In the genomic region with DNA sequence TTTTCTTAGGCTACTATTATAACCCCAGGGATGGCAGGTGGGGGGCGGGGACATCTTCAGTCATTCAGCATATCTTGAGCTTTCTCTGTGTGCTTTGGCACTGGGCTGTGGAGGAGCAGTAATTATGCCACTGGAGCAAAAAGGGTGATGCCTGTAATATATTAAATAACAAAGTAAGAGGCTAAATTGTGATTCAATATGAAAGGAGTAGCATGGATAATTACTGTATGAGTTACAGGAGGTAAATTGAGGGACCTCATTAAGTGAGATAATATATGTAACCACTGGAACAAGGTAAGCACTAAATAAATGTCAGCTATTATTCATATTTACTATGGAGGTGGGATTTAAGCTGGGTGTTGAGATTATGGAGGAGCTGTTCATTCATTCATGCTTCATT, we compare ENCODE assay signal across 21 cellular contexts. TPM values are rescaled to one million over a fixed set of nuclear protein-coding genes. Genes with fewer than 3 reads are reported as not detected.
DNase-seq lines count a peak whose midpoint lies in the region; ATAC-seq and TF ChIP-seq lines count a peak whose summit lies in the region.
"Had no signal": no experiment of that assay in that cellular context is flagged by ENCODE, and none has a peak within 500 bp of the region (broad histone marks: within the 10 kb centered on the region; RNA-seq: fewer than 3 reads in every experiment).

No MANE protein-coding gene starts in this region.

- no peak overlapping the region for H3K4me3 Mint-ChIP-seq in activated CD4-positive, alpha-beta T cell treated with anti-CD3 and anti-CD28 coated beads, Interleukin-2, amount 10 ng/mL, durations not matched to agents 7 days and 5 days
- H3K4me3 Mint-ChIP-seq: CD8-positive, alpha-beta memory T cell; GM23338; T-cell; T-helper 2 cell treated with Interferon-gamma antibody and Interleukin-4, amounts not matched to agents 5 μg/mL and 100 μg/mL, for 36 hours had no signal

- H2AFZ ChIP-seq in HCT116 (ENCODE audit: low read depth, low read length, poor library complexity, severe bottlenecking), result peak overlapping the region; percentile 35
- H2AFZ ChIP-seq in OCI-LY1 (ENCODE audit: low read length), result peak overlapping the region; percentile 91; the same call in 1 of the 2 replicates

- POLR2A ChIA-PET in HCT116 (lab: Charles Lee), result interaction anchor here (1.2 kb wide), 1 partner anchor 8 kb away, joined by 3 read pairs; no protein-coding TSS in a partner anchor
- POLR2A ChIA-PET in activated CD4-positive, alpha-beta T cell treated with anti-CD3 and anti-CD28 coated beads, Interleukin-2, amount 10 ng/mL, durations not matched to agents 7 days and 5 days (lab: Charles Lee), result interaction anchor here (1.9 kb wide), 1 partner anchor 200 kb away, joined by 5 read pairs; a partner anchor contains a TSS

- DNase-seq in NCI-H2081 (lab: John Stamatoyannopoulos, UW), result peak; percentile 19 to 27
- no peak for DNase-seq in NCI-H2081 treated with DMSO at 0.1 percent for 48 hours (lab: John Stamatoyannopoulos, UW)
- no peak for DNase-seq in HCT116 (ENCODE audit: low read depth, low spot score)
- peak; percentile 12 for DNase-seq in esophagus muscularis mucosa (ENCODE audit: extremely low spot score)
- no peak for DNase-seq in activated CD4-positive, alpha-beta T cell treated with anti-CD3 and anti-CD28 coated beads, Interleukin-2, amount 10 ng/mL, durations not matched to agents 7 days and 5 days
- no peak for DNase-seq in GM13976 (ENCODE audit: low spot score)
- DNase-seq: 8988T; CD8-positive, alpha-beta memory T cell; NCI-H1092; NCI-H187 treated with DMSO at 0.1 percent for 48 hours; NCI-H446; NCI-H526 treated with DMSO at 0.1 percent for 48 hours; NK-92 treated with Interleukin-12 subunit alpha and Interleukin-12 subunit beta, amount 100 ng/mL, for 24 hours had no signal

- H3K4me1 Mint-ChIP-seq in activated CD4-positive, alpha-beta T cell treated with anti-CD3 and anti-CD28 coated beads, Interleukin-2, amount 10 ng/mL, durations not matched to agents 7 days and 5 days, result peaks cover 17% of the 10 kb centered on the region

- H3K4me2 ChIP-seq in HCT116 (ENCODE audit: low read length) (peak overlapping the region; percentile 37; the same call in 1 of the 2 replicates), OCI-LY1 (ENCODE audit: low read length) (peak overlapping the region; percentile 42; the same call in 1 of the 2 replicates)
- H3K4me2 ChIP-seq: GM23338 had no signal

- no TSS peak for BruUV-seq in HCT116 (replicated peaks; lab: Mats Ljungman, UMichigan)

- no peaks in the 10 kb centered on the region for H3K9me3 ChIP-seq in HCT116 (ENCODE audit: control insufficient read depth in 1 of 2, insufficient read depth in 1 of 2, low read depth in 1 of 2, low read length in 2 of 2)
- no peaks in the 10 kb centered on the region for H3K9me3 ChIP-seq in OCI-LY1 (ENCODE audit: low read length)
- H3K9me3 ChIP-seq in esophagus muscularis mucosa, result no peaks in the 10 kb centered on the region
- H3K9me3 ChIP-seq: Peyer's patch, SJCRH30 had no signal

- H3K9ac ChIP-seq in HCT116 (ENCODE audit: low read length) (no peak overlapping the region), OCI-LY1 (ENCODE audit: low read length) (no peak overlapping the region)

- peaks cover 2% of the 10 kb centered on the region for H3K36me3 Mint-ChIP-seq in activated CD4-positive, alpha-beta T cell treated with anti-CD3 and anti-CD28 coated beads, Interleukin-2, amount 10 ng/mL, durations not matched to agents 7 days and 5 days (ENCODE audit: low read depth)
- H3K36me3 Mint-ChIP-seq: T-cell had no signal

- H4K20me1 ChIP-seq in HCT116 (ENCODE audit: insufficient read depth) (no peaks in the 10 kb centered on the region), OCI-LY1 (ENCODE audit: insufficient read depth, low read length) (no peaks in the 10 kb centered on the region)

- H3K4me3 ChIP-seq in HCT116 (replicated peaks in 1 of 2; ENCODE audit: low read depth in 1 of 2, low read length in 2 of 2) (no peak overlapping the region), OCI-LY1 (ENCODE audit: low read depth, low read length, poor library complexity, severe bottlenecking) (no peak overlapping the region), esophagus muscularis mucosa (no peak overlapping the region)
- H3K4me3 ChIP-seq: GM23338, Peyer's patch, SJCRH30 had no signal

- intact Hi-C loops in HCT116 (cut with micrococcal nuclease), result loop anchor here (5.0 kb wide), 1 partner anchor 46 kb away; a partner anchor contains a TSS
- intact Hi-C loops in esophagus muscularis mucosa (cut with DNase I), result no loop called here

- no peak overlapping the region for H3K27ac Mint-ChIP-seq in activated CD4-positive, alpha-beta T cell treated with anti-CD3 and anti-CD28 coated beads, Interleukin-2, amount 10 ng/mL, durations not matched to agents 7 days and 5 days
- H3K27ac Mint-ChIP-seq: CD8-positive, alpha-beta memory T cell; GM23338; T-cell; T-helper 2 cell treated with Interferon-gamma antibody and Interleukin-4, amounts not matched to agents 5 μg/mL and 100 μg/mL, for 36 hours had no signal

- 100% methylated on average over 1 of the region's 1 CpG for WGBS in esophagus muscularis mucosa

- TF ChIP-seq CTCF in HCT116 (IDR thresholded peaks at IDR 0.05 in 2 of 3, conservative IDR thresholded peaks at IDR 0.05 in 1 of 3; ENCODE audit: borderline replicate concordance in 1 of 3, insufficient read depth in 1 of 3, low read depth in 2 of 3, low read length in 2 of 3) (no peak), OCI-LY1 (IDR thresholded peaks at IDR 0.05; ENCODE audit: low read length) (no peak), esophagus muscularis mucosa (IDR thresholded peaks at IDR 0.05) (no peak), GM13976 (IDR thresholded peaks at IDR 0.05; ENCODE audit: borderline replicate concordance, control extremely low read depth, extremely low read depth, insufficient read depth, missing control alignments) (no peak)

- ATAC-seq in HCT116 (no peak), HG03196 (IDR thresholded peaks at IDR 0.05; ENCODE audit: unreplicated experiment) (no peak)
- ATAC-seq: T-cell had no signal

- H3K27me3 Mint-ChIP-seq in activated CD4-positive, alpha-beta T cell treated with anti-CD3 and anti-CD28 coated beads, Interleukin-2, amount 10 ng/mL, durations not matched to agents 7 days and 5 days, result no peaks in the 10 kb centered on the region
- H3K27me3 Mint-ChIP-seq: CD8-positive, alpha-beta memory T cell had no signal

- H3K9me3 Mint-ChIP-seq in activated CD4-positive, alpha-beta T cell treated with anti-CD3 and anti-CD28 coated beads, Interleukin-2, amount 10 ng/mL, durations not matched to agents 7 days and 5 days, result no peaks in the 10 kb centered on the region
- H3K9me3 Mint-ChIP-seq: CD8-positive, alpha-beta memory T cell; GM23338; T-cell; T-helper 2 cell treated with Interferon-gamma antibody and Interleukin-4, amounts not matched to agents 5 μg/mL and 100 μg/mL, for 36 hours had no signal

- no peak overlapping the region for H3K27ac ChIP-seq in HCT116 (ENCODE audit: low read depth, low read length)
- H3K27ac ChIP-seq in OCI-LY1 (ENCODE audit: low read depth, low read length, poor library complexity, severe bottlenecking), result no peak overlapping the region
- no peak overlapping the region for H3K27ac ChIP-seq in esophagus muscularis mucosa (replicated peaks in 1 of 4)
- H3K27ac ChIP-seq: C4-2B, SJCRH30 had no signal

- no peaks in the 10 kb centered on the region for H3K9me2 ChIP-seq in HCT116 (ENCODE audit: insufficient read depth)
- no peaks in the 10 kb centered on the region for H3K9me2 ChIP-seq in OCI-LY1 (ENCODE audit: low read depth, low read length)

- TF ChIP-seq POLR2A in HCT116 (IDR thresholded peaks at IDR 0.05; ENCODE audit: borderline replicate concordance, extremely low read depth, insufficient read depth, insufficient read length), result no peak
- TF ChIP-seq POLR2A in esophagus muscularis mucosa (IDR thresholded peaks at IDR 0.05; ENCODE audit: low read depth), result no peak

- H3K36me3 ChIP-seq in HCT116 (ENCODE audit: control insufficient read depth in 1 of 2, insufficient read depth in 2 of 2, low read length in 2 of 2), result 0 out of 4 replicates have a peak, but pooled peaks cover 0 to 2% of the 10 kb centered on the region in 2 experiments
- H3K36me3 ChIP-seq in OCI-LY1 (ENCODE audit: insufficient read depth, low read length), result peaks cover 1% of the 10 kb centered on the region
- H3K36me3 ChIP-seq in esophagus muscularis mucosa, result no peaks in the 10 kb centered on the region
- H3K36me3 ChIP-seq: Peyer's patch, SJCRH30 had no signal

- in situ Hi-C loops in GM13976 (cut with MboI; ENCODE audit: low sequenced_read_pairs, unreplicated experiment), result no loop called here

- H3K79me2 ChIP-seq in HCT116 (ENCODE audit: insufficient read depth, low read length), result peaks cover 14% of the 10 kb centered on the region
- no peaks in the 10 kb centered on the region for H3K79me2 ChIP-seq in OCI-LY1 (ENCODE audit: insufficient read depth, low read length)

- TF ChIP-seq RAD21 in HCT116 (IDR thresholded peaks at IDR 0.05; ENCODE audit: low read depth), result no peak

- CTCF ChIA-PET in HCT116 (lab: Charles Lee), result interaction anchor here (0.6 to 0.9 kb wide), 3 partner anchors 31 to 411 kb away, joined by 3 to 4 read pairs (median 3); no protein-coding TSS in a partner anchor
- CTCF ChIA-PET in activated CD4-positive, alpha-beta T cell treated with anti-CD3 and anti-CD28 coated beads, Interleukin-2, amount 10 ng/mL, durations not matched to agents 7 days and 5 days (lab: Charles Lee), result interaction anchor here (0.7 to 2.8 kb wide), 4 partner anchors 45 to 235 kb away, joined by 3 to 7 read pairs (median 3); no protein-coding TSS in a partner anchor

- RAD21 ChIA-PET in HCT116 (lab: Charles Lee; ENCODE audit: low non-redundant PET in 1 of 2, low total read pairs in 2 of 2, uncharacterized antibody in 2 of 2, unreplicated experiment in 2 of 2), result interaction anchor here in 1 of 2 experiments (0.6 kb wide), 1 partner anchor 369 kb away, joined by 3 read pairs; no protein-coding TSS in a partner anchor

- H3K4me1 ChIP-seq in HCT116 (ENCODE audit: control insufficient read depth in 1 of 2, insufficient read depth in 2 of 2, low read length in 2 of 2) (peaks cover 19 to 51% of the 10 kb centered on the region in 2 experiments), OCI-LY1 (ENCODE audit: insufficient read depth, low read length, severe bottlenecking) (peaks cover 28% of the 10 kb centered on the region), esophagus muscularis mucosa (peaks cover 16 to 27% (median 23%) of the 10 kb centered on the region in 4 donors)

- TF ChIP-seq EP300 in esophagus muscularis mucosa (IDR thresholded peaks at IDR 0.05), result no peak

- no peaks in the 10 kb centered on the region for H3F3A ChIP-seq in OCI-LY1 (ENCODE audit: insufficient read depth, low read length)

- H3K27me3 ChIP-seq in HCT116 (ENCODE audit: insufficient read depth, low read length) (no peaks in the 10 kb centered on the region), OCI-LY1 (ENCODE audit: insufficient read depth, low read length) (no peaks in the 10 kb centered on the region), esophagus muscularis mucosa (no peaks in the 10 kb centered on the region)
- H3K27me3 ChIP-seq: Peyer's patch, SJCRH30 had no signal

RNA-seq across cellular contexts. Expression of a gene that starts 3.3 kb away (rescaled TPM):
- total RNA-seq in HCT116 (2021; ENCODE audit: unreplicated experiment) (74.7 TPM), esophagus muscularis mucosa (10 to 100 TPM; 18.7 to 27.7 (median 24.9) TPM)
- 55.0 and 72.1 TPM in 2 replicates for polyA plus RNA-seq in HCT116 (2012)
- 10 to 100 TPM; 46.5 to 50.9 TPM for total RNA-seq in activated CD4-positive, alpha-beta T cell treated with anti-CD3 and anti-CD28 coated beads, Interleukin-2, amount 10 ng/mL, durations not matched to agents 7 days and 5 days

RNA-seq across cellular contexts. Expression of a gene that starts 45.7 kb away (rescaled TPM):
- total RNA-seq in HCT116 (2021; ENCODE audit: unreplicated experiment) (44.2 TPM), esophagus muscularis mucosa (100 to 1,000 TPM in 2 of 4 donors, 10 to 100 TPM in 2; 83.1 to 105 (median 102) TPM)
- 9.4 and 13.3 TPM in 2 replicates for polyA plus RNA-seq in HCT116 (2012)
- total RNA-seq in activated CD4-positive, alpha-beta T cell treated with anti-CD3 and anti-CD28 coated beads, Interleukin-2, amount 10 ng/mL, durations not matched to agents 7 days and 5 days, result 10 to 100 TPM; 31.5 to 32.4 TPM

Comparison
In these comparisons a context has a peak if more than half of its experiments do, and no peak if none do; other contexts are left out.
1. DNase-seq: peak in NCI-H2081 (2 of 2) and esophagus muscularis mucosa (single experiment); none in NCI-H2081 treated with DMSO at 0.1 percent for 48 hours (single experiment), HCT116 (single experiment), activated CD4-positive, alpha-beta T cell treated with anti-CD3 and anti-CD28 coated beads, Interleukin-2, amount 10 ng/mL, durations not matched to agents 7 days and 5 days (single experiment) and GM13976 (single experiment).